In the genomic region with DNA sequence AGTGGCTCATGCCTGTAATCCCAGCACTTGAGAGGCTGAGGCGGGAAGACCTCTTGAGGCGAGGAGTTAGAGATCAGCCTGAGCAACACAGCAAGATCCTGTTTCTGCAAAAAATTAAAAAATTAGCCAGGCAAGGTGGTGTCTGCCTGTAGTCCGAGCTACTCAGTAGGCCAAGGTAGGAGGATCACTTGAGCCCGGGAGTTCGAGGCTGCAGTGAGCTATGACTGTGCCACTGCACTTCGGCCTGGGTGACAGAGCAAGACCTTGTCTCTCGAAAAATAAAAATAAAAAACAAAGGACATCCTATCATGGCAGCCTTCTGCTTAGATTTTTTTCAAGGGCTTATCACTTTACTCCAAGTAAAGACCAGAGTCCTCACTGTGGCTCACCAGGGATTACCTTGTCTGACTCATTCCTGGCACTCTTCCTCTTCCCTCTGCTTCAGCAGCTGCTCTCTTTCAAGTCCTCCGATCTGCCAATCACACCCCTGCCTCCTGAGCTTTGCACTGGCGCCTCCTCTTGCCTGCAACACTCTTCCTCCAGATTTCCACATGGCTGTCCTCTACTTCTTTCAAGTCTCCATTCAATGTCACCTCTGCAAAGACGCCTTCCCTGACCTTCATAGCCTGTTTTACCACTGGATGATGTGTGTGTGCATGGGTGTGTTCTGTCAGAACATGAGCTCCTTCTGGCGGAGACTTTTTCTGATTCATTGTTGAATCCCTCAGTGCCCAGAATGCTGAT, we compare ENCODE assay signal across 12 cellular contexts. TPM values are rescaled to one million over a fixed set of nuclear protein-coding genes. Genes with fewer than 3 reads are reported as not detected.
A peak's percentile ranks its signal among the peaks of the same experiment; 100 is the strongest.
DNase-seq lines count a peak whose midpoint lies in the region; ATAC-seq and TF ChIP-seq lines count a peak whose summit lies in the region.
"Had no signal": no experiment of that assay in that cellular context is flagged by ENCODE, and none has a peak within 500 bp of the region (broad histone marks: within the 10 kb centered on the region; RNA-seq: fewer than 3 reads in every experiment).

No MANE protein-coding gene starts in this region.

- in situ Hi-C loops in GM13977 (cut with MboI; ENCODE audit: low pct_unique_long_range_greater_than_20kb, low sequenced_read_pairs, unreplicated experiment): no loop called here

- H3K4me3 ChIP-seq in breast epithelium: no peak overlapping the region
- no peak overlapping the region for H3K4me3 ChIP-seq in foreskin fibroblast (ENCODE audit: low read depth in 1 of 2, low read length in 2 of 2)

- no peaks in the 10 kb centered on the region for H3K4me1 ChIP-seq in breast epithelium

- no peaks in the 10 kb centered on the region for H3K27me3 Mint-ChIP-seq in MCF 10A (ENCODE audit: insufficient read depth, unreplicated experiment)
- H3K27me3 Mint-ChIP-seq in type B pancreatic cell: no peaks in the 10 kb centered on the region
- H3K27me3 Mint-ChIP-seq in stimulated activated naive B cell treated with anti-CD40 and anti-IgM and Interleukin-4, amounts not matched to agents 10 μg/mL and 1 μg/mL and 100 μg/mL, for 72 hours: peaks cover 13 to 15% of the 10 kb centered on the region in 2 donors

- POLR2A ChIA-PET in MCF 10A (lab: Yijun Ruan, JAX): interaction anchor here (0.6 to 2.6 kb wide), 9 partner anchors 18 to 327 kb away, joined by 3 to 11 read pairs (median 4); a partner anchor contains a TSS

- no peaks in the 10 kb centered on the region for H3K9me3 ChIP-seq in breast epithelium

- ATAC-seq in SK-N-SH treated with all-trans-retinoic acid at 6 μM for 48 hours: peak; percentile 71
- no peak for ATAC-seq in stimulated activated naive B cell treated with anti-CD40 and anti-IgM and Interleukin-4, amounts not matched to agents 10 μg/mL and 1 μg/mL and 100 μg/mL, for 72 hours (replicated peaks)

- no peak overlapping the region for H3K27ac Mint-ChIP-seq in MCF 10A (ENCODE audit: low read depth, unreplicated experiment)
- H3K27ac Mint-ChIP-seq in type B pancreatic cell: peak overlapping the region; percentile 1
- H3K27ac Mint-ChIP-seq in stimulated activated naive B cell treated with anti-CD40 and anti-IgM and Interleukin-4, amounts not matched to agents 10 μg/mL and 1 μg/mL and 100 μg/mL, for 72 hours: no peak overlapping the region
- H3K27ac Mint-ChIP-seq: activated naive CD4-positive, alpha-beta T cell treated with anti-CD3 and anti-CD28 coated beads for 36 hours; T-helper 2 cell treated with Interferon-gamma antibody and Interleukin-4, amounts not matched to agents 5 μg/mL and 100 μg/mL, for 36 hours had no signal

- H3K4me1 Mint-ChIP-seq in MCF 10A (ENCODE audit: insufficient read depth, unreplicated experiment) (peaks cover 7% of the 10 kb centered on the region), type B pancreatic cell (ENCODE audit: unreplicated experiment) (peaks cover 7% of the 10 kb centered on the region)
- H3K4me1 Mint-ChIP-seq in stimulated activated naive B cell treated with anti-CD40 and anti-IgM and Interleukin-4, amounts not matched to agents 10 μg/mL and 1 μg/mL and 100 μg/mL, for 72 hours: no peaks in the 10 kb centered on the region

- no peaks in the 10 kb centered on the region for H3K36me3 Mint-ChIP-seq in MCF 10A (ENCODE audit: insufficient read depth, unreplicated experiment)
- peaks cover 10% of the 10 kb centered on the region for H3K36me3 Mint-ChIP-seq in type B pancreatic cell
- no peaks in the 10 kb centered on the region for H3K36me3 Mint-ChIP-seq in stimulated activated naive B cell treated with anti-CD40 and anti-IgM and Interleukin-4, amounts not matched to agents 10 μg/mL and 1 μg/mL and 100 μg/mL, for 72 hours

- peak; percentile 42 for TF ChIP-seq CTCF in MCF 10A (IDR thresholded peaks at IDR 0.05; ENCODE audit: unreplicated experiment)
- TF ChIP-seq CTCF in breast epithelium (IDR thresholded peaks at IDR 0.05): no peak
- no peak for TF ChIP-seq CTCF in foreskin fibroblast (IDR thresholded peaks at IDR 0.05; ENCODE audit: low read depth, low read length)
- TF ChIP-seq CTCF in type B pancreatic cell (conservative IDR thresholded peaks at IDR 0.05): no peak
- no peak for TF ChIP-seq CTCF in GM13977 (IDR thresholded peaks at IDR 0.05; ENCODE audit: extremely low read depth, insufficient read depth, missing control alignments)

- TF ChIP-seq POLR2A in breast epithelium (IDR thresholded peaks at IDR 0.05): no peak

- intact Hi-C loops in MCF 10A (cut with micrococcal nuclease): loop anchor here (1.0 to 2.0 kb wide), 4 partner anchors 42 to 301 kb away; no protein-coding TSS in a partner anchor
- intact Hi-C loops in breast epithelium (cut with DNase I; ENCODE audit: low total_unique reads): no loop called here

- H3K9me3 Mint-ChIP-seq in MCF 10A (ENCODE audit: unreplicated experiment) (no peaks in the 10 kb centered on the region), type B pancreatic cell (no peaks in the 10 kb centered on the region)
- H3K9me3 Mint-ChIP-seq in stimulated activated naive B cell treated with anti-CD40 and anti-IgM and Interleukin-4, amounts not matched to agents 10 μg/mL and 1 μg/mL and 100 μg/mL, for 72 hours: peaks cover 0 to 1% of the 10 kb centered on the region in 2 donors
- H3K9me3 Mint-ChIP-seq: activated naive CD4-positive, alpha-beta T cell treated with anti-CD3 and anti-CD28 coated beads for 36 hours; T-helper 2 cell treated with Interferon-gamma antibody and Interleukin-4, amounts not matched to agents 5 μg/mL and 100 μg/mL, for 36 hours had no signal

- H3K36me3 ChIP-seq in breast epithelium: no peaks in the 10 kb centered on the region

- no peak overlapping the region for H3K4me3 Mint-ChIP-seq in MCF 10A (ENCODE audit: unreplicated experiment)
- no peak overlapping the region for H3K4me3 Mint-ChIP-seq in type B pancreatic cell
- H3K4me3 Mint-ChIP-seq in stimulated activated naive B cell treated with anti-CD40 and anti-IgM and Interleukin-4, amounts not matched to agents 10 μg/mL and 1 μg/mL and 100 μg/mL, for 72 hours: no peak overlapping the region
- H3K4me3 Mint-ChIP-seq: activated naive CD4-positive, alpha-beta T cell treated with anti-CD3 and anti-CD28 coated beads for 36 hours; T-helper 2 cell treated with Interferon-gamma antibody and Interleukin-4, amounts not matched to agents 5 μg/mL and 100 μg/mL, for 36 hours had no signal

- DNase-seq in MCF 10A (ENCODE audit: unreplicated experiment) (peak; percentile 90), breast epithelium (ENCODE audit: low spot score in 2 of 2) (no peak), foreskin fibroblast (peak; percentile 57 to 76), type B pancreatic cell (ENCODE audit: extremely low spot score, unreplicated experiment) (no peak), GM13977 (ENCODE audit: low spot score) (no peak), NCI-H345 treated with DMSO at 0.1 percent for 48 hours (lab: John Stamatoyannopoulos, UW; ENCODE audit: unreplicated experiment) (no peak)
- no peak for DNase-seq in stimulated activated naive B cell treated with anti-CD40 and anti-IgM and Interleukin-4, amounts not matched to agents 10 μg/mL and 1 μg/mL and 100 μg/mL, for 72 hours
- DNase-seq: activated naive CD4-positive, alpha-beta T cell treated with anti-CD3 and anti-CD28 coated beads for 36 hours; hippocampal formation; NCI-H1417 had no signal

- H3K27ac ChIP-seq in breast epithelium: no peak overlapping the region

- CTCF ChIA-PET in MCF 10A (lab: Yijun Ruan, JAX): interaction anchor here (0.7 to 2.1 kb wide), 17 partner anchors 9 to 304 kb away, joined by 3 to 7 read pairs (median 3); no protein-coding TSS in a partner anchor

- no TSS peak for BruUV-seq in MCF 10A (replicated peaks; lab: Mats Ljungman, UMichigan)

- no peaks in the 10 kb centered on the region for H3K27me3 ChIP-seq in breast epithelium

TF ChIP-seq in SK-N-SH treated with all-trans-retinoic acid at 6 μM for 48 hours, 23 proteins besides CTCF, POLR2A, EP300 and RAD21 (continues in another document):
- TF ChIP-seq, protein P1, sequence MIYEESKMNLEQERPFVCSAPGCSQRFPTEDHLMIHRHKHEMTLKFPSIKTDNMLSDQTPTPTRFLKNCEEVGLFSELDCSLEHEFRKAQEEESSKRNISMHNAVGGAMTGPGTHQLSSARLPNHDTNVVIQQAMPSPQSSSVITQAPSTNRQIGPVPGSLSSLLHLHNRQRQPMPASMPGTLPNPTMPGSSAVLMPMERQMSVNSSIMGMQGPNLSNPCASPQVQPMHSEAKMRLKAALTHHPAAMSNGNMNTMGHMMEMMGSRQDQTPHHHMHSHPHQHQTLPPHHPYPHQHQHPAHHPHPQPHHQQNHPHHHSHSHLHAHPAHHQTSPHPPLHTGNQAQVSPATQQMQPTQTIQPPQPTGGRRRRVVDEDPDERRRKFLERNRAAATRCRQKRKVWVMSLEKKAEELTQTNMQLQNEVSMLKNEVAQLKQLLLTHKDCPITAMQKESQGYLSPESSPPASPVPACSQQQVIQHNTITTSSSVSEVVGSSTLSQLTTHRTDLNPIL (CRISPR knock-in tag; IDR thresholded peaks at IDR 0.05; ENCODE audit: low read depth): no peak
- TF ChIP-seq CSDC2 (CRISPR knock-in tag; IDR thresholded peaks at IDR 0.05): no peak
- TF ChIP-seq GLIS3 (CRISPR knock-in tag; IDR thresholded peaks at IDR 0.05): no peak
- no peak for TF ChIP-seq ISL1 (CRISPR knock-in tag; IDR thresholded peaks at IDR 0.05)
- TF ChIP-seq PPARA (CRISPR knock-in tag; IDR thresholded peaks at IDR 0.05; ENCODE audit: borderline replicate concordance): no peak
- TF ChIP-seq ZNF8 (CRISPR knock-in tag; IDR thresholded peaks at IDR 0.05): no peak
- no peak for TF ChIP-seq OSR1 (CRISPR knock-in tag; IDR thresholded peaks at IDR 0.05)
- TF ChIP-seq, protein P2, sequence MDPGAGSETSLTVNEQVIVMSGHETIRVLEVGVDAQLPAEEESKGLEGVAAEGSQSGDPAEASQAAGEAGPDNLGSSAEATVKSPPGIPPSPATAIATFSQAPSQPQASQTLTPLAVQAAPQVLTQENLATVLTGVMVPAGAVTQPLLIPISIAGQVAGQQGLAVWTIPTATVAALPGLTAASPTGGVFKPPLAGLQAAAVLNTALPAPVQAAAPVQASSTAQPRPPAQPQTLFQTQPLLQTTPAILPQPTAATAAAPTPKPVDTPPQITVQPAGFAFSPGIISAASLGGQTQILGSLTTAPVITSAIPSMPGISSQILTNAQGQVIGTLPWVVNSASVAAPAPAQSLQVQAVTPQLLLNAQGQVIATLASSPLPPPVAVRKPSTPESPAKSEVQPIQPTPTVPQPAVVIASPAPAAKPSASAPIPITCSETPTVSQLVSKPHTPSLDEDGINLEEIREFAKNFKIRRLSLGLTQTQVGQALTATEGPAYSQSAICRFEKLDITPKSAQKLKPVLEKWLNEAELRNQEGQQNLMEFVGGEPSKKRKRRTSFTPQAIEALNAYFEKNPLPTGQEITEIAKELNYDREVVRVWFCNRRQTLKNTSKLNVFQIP (CRISPR knock-in tag; IDR thresholded peaks at IDR 0.05; ENCODE audit: borderline replicate concordance, low read depth): no peak
- no peak for TF ChIP-seq ARNTL (CRISPR knock-in tag; IDR thresholded peaks at IDR 0.05; ENCODE audit: borderline replicate concordance, low read depth)

RNA-seq across cellular contexts. Expression of a gene that starts 7.7 kb away (rescaled TPM):
- not detected in 2 replicates for total RNA-seq in MCF 10A (2022)
- total RNA-seq in breast epithelium: 1 to 10 TPM; 2.6 to 6.6 (median 3.3) TPM
- total RNA-seq in type B pancreatic cell (ENCODE audit: low replicate concordance): 12.4 and 22.9 TPM in 2 replicates

Comparison
In these comparisons a context has a peak if more than half of its experiments do, and no peak if none do; other contexts are left out.
1. DNase-seq: peak in MCF 10A (single experiment) and foreskin fibroblast (2 of 2); none in breast epithelium (0 of 2), type B pancreatic cell (single experiment), GM13977 (single experiment), stimulated activated naive B cell treated with anti-CD40 and anti-IgM and Interleukin-4, amounts not matched to agents 10 μg/mL and 1 μg/mL and 100 μg/mL, for 72 hours (single experiment) and NCI-H345 treated with DMSO at 0.1 percent for 48 hours (single experiment).